8 cellular contexts compared by ENCODE assay signal in genomic region chr22:29766632-29767288, GRCh38. TPM values are rescaled to one million over a fixed set of nuclear protein-coding genes. Genes with fewer than 3 reads are reported as not detected.
DNase-seq lines count a peak whose midpoint lies in the region; ATAC-seq and TF ChIP-seq lines count a peak whose summit lies in the region.

TSS of gene ZMAT5 (minus strand) at chr22:29767007. CDS start at chr22:29748544, 18,463 bp downstream.

- no peaks in the 10 kb centered on the region for H3K27me3 ChIP-seq in left ventricle myocardium inferior (ENCODE audit: low read depth)

- no peaks in the 10 kb centered on the region for H3K9me3 Mint-ChIP-seq in progenitor cell of endocrine pancreas (ENCODE audit: low read depth)

- DNase-seq in GM13977 (ENCODE audit: low spot score), result peak; percentile 96
- DNase-seq in NCI-H187 (lab: John Stamatoyannopoulos, UW), result peak; percentile 66 to 78
- peak; percentile 73 to 98 (median 89) for DNase-seq in T-helper 2 cell
- peak; percentile 93 for DNase-seq in left ventricle myocardium inferior
- DNase-seq in progenitor cell of endocrine pancreas (ENCODE audit: low spot score, unreplicated experiment), result peak; percentile 87
- peak; percentile 96 for DNase-seq in ureter (ENCODE audit: low spot score)

- no peaks in the 10 kb centered on the region for H3K27me3 Mint-ChIP-seq in progenitor cell of endocrine pancreas

- peaks cover 29% of the 10 kb centered on the region for H3K36me3 ChIP-seq in left ventricle myocardium inferior

- H3K4me3 Mint-ChIP-seq in progenitor cell of endocrine pancreas (ENCODE audit: low read depth), result peak within 1 kb of the TSS; percentile 100

- peaks cover 62% of the 10 kb centered on the region for H3K4me1 ChIP-seq in left ventricle myocardium inferior

- peaks cover 6% of the 10 kb centered on the region for H3K36me3 Mint-ChIP-seq in progenitor cell of endocrine pancreas (ENCODE audit: insufficient read depth)

- H3K27ac ChIP-seq in angular gyrus (ENCODE audit: low read depth, low read length), result peak within 1 kb of the TSS; percentile 94
- H3K27ac ChIP-seq in left ventricle myocardium inferior (replicated peaks), result peak within 1 kb of the TSS; percentile 98

- no peaks in the 10 kb centered on the region for H3K9me3 ChIP-seq in left ventricle myocardium inferior (replicated peaks)

- H3K4me3 ChIP-seq in left ventricle myocardium inferior, result peak within 1 kb of the TSS; percentile 98

- peak within 1 kb of the TSS; percentile 98 for H3K27ac Mint-ChIP-seq in progenitor cell of endocrine pancreas

- TF ChIP-seq CTCF in GM13977 (IDR thresholded peaks at IDR 0.05; ENCODE audit: extremely low read depth, insufficient read depth, missing control alignments) (no peak), left ventricle myocardium inferior (IDR thresholded peaks at IDR 0.05; ENCODE audit: borderline replicate concordance) (no peak), progenitor cell of endocrine pancreas (IDR thresholded peaks at IDR 0.05; ENCODE audit: unreplicated experiment) (no peak)

- intact Hi-C loops in left ventricle myocardium inferior (cut with micrococcal nuclease), result no loop called here

- peak; percentile 91 for ATAC-seq in HG02885 (IDR thresholded peaks at IDR 0.05; ENCODE audit: poor library complexity, unreplicated experiment)

- in situ Hi-C loops in GM13977 (cut with MboI; ENCODE audit: low pct_unique_long_range_greater_than_20kb, low sequenced_read_pairs, unreplicated experiment), result no loop called here

- peaks cover 21% of the 10 kb centered on the region for H3K4me1 Mint-ChIP-seq in progenitor cell of endocrine pancreas (ENCODE audit: low read depth)

RNA-seq across cellular contexts. Expression of gene ZMAT5, which starts in this region (rescaled TPM):
- total RNA-seq in left ventricle myocardium inferior (20.6 TPM), progenitor cell of endocrine pancreas (21.1 and 21.2 TPM in 2 replicates), ureter (21.8 TPM)

Comparison
In these comparisons a context has a peak if more than half of its experiments do, and no peak if none do; other contexts are left out.
1. Peak in every context shown above with its lines: DNase-seq, ATAC-seq, H3K4me3 ChIP-seq and H3K27ac ChIP-seq.